ENCODE assay signal across 1 cellular context in genomic region chr5:77208507-77209163, GRCh38.
TF ChIP-seq lines count a peak whose summit lies in the region.

No MANE protein-coding gene starts in this region.

TF ChIP-seq in HEK293, 187 proteins besides CTCF, POLR2A, EP300 and RAD21 (continued from another document):
- no peak for TF ChIP-seq ZNF146 (tag by site-specific recombination; IDR thresholded peaks at IDR 0.05)
- TF ChIP-seq ZBTB8A (tag by site-specific recombination; IDR thresholded peaks at IDR 0.05), result no peak
TF ChIP-seq in HEK293: peak in this region for 5.
